1 cellular context compared by ENCODE assay signal in genomic region chr19:40529093-40529954, GRCh38.
TF ChIP-seq lines count a peak whose summit lies in the region.

No MANE protein-coding gene starts in this region.

TF ChIP-seq in HEK293, 187 proteins besides CTCF, POLR2A, EP300 and RAD21 (continued from another document):
- TF ChIP-seq, protein P1, sequence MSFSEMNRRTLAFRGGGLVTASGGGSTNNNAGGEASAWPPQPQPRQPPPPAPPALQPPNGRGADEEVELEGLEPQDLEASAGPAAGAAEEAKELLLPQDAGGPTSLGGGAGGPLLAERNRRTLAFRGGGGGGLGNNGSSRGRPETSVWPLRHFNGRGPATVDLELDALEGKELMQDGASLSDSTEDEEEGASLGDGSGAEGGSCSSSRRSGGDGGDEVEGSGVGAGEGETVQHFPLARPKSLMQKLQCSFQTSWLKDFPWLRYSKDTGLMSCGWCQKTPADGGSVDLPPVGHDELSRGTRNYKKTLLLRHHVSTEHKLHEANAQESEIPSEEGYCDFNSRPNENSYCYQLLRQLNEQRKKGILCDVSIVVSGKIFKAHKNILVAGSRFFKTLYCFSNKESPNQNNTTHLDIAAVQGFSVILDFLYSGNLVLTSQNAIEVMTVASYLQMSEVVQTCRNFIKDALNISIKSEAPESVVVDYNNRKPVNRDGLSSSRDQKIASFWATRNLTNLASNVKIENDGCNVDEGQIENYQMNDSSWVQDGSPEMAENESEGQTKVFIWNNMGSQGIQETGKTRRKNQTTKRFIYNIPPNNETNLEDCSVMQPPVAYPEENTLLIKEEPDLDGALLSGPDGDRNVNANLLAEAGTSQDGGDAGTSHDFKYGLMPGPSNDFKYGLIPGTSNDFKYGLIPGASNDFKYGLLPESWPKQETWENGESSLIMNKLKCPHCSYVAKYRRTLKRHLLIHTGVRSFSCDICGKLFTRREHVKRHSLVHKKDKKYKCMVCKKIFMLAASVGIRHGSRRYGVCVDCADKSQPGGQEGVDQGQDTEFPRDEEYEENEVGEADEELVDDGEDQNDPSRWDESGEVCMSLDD (tag by site-specific recombination; IDR thresholded peaks at IDR 0.05) = peak; percentile 81
- TF ChIP-seq KLF7 (tag by site-specific recombination; IDR thresholded peaks at IDR 0.05; ENCODE audit: borderline replicate concordance) = no peak
- TF ChIP-seq ZNF416 (tag by site-specific recombination; IDR thresholded peaks at IDR 0.05) = 0 out of 2 replicates have a peak, but pooled peaks have one; percentile 46
- no peak for TF ChIP-seq ZNF132 (tag by site-specific recombination; IDR thresholded peaks at IDR 0.05; ENCODE audit: borderline replicate concordance)
- peak; percentile 48 for TF ChIP-seq ZNF629 (tag by site-specific recombination; IDR thresholded peaks at IDR 0.05)
- no peak for TF ChIP-seq HOXC10 (CRISPR knock-in tag; IDR thresholded peaks at IDR 0.05)
- TF ChIP-seq BCL11A (tag by site-specific recombination; IDR thresholded peaks at IDR 0.05; ENCODE audit: low read depth) = no peak; the same call in none of the 2 replicates
- peak; percentile 96 for TF ChIP-seq ZFHX2 (tag by site-specific recombination; conservative IDR thresholded peaks at IDR 0.05)
- TF ChIP-seq ZNF391 (tag by site-specific recombination; IDR thresholded peaks at IDR 0.05; ENCODE audit: borderline replicate concordance, low read depth) = peak; percentile 90; the same call in 1 of the 2 replicates
- no peak for TF ChIP-seq ZSCAN16 (tag by site-specific recombination; IDR thresholded peaks at IDR 0.05)
- no peak for TF ChIP-seq ZNF292 (tag by site-specific recombination; IDR thresholded peaks at IDR 0.05; ENCODE audit: borderline replicate concordance, low read depth)
- no peak for TF ChIP-seq OVOL3 (tag by site-specific recombination; IDR thresholded peaks at IDR 0.05)
- TF ChIP-seq ZNF785 (tag by site-specific recombination; IDR thresholded peaks at IDR 0.05) = 0 out of 2 replicates have a peak, but pooled peaks have one; percentile 7
- TF ChIP-seq ZNF433 (tag by site-specific recombination; IDR thresholded peaks at IDR 0.05; ENCODE audit: low read depth) = no peak
- no peak for TF ChIP-seq ZNF555 (tag by site-specific recombination; conservative IDR thresholded peaks at IDR 0.05)
- no peak for TF ChIP-seq ZBTB49 (tag by site-specific recombination; IDR thresholded peaks at IDR 0.05; ENCODE audit: low read depth)
- TF ChIP-seq GLI2 (tag by site-specific recombination; IDR thresholded peaks at IDR 0.05; ENCODE audit: borderline replicate concordance, low read depth) = no peak
- TF ChIP-seq ZNF221 (tag by site-specific recombination; IDR thresholded peaks at IDR 0.05; ENCODE audit: borderline replicate concordance) = no peak
- TF ChIP-seq KLF10 (tag by site-specific recombination; IDR thresholded peaks at IDR 0.05) = no peak; the same call in 1 of the 2 replicates
- no peak for TF ChIP-seq ZNF549 (tag by site-specific recombination; IDR thresholded peaks at IDR 0.05)
- no peak for TF ChIP-seq ZNF645 (tag by site-specific recombination; IDR thresholded peaks at IDR 0.05)
- TF ChIP-seq ZNF2 (tag by site-specific recombination; IDR thresholded peaks at IDR 0.05) = peak; percentile 21; the same call in 1 of the 2 replicates
- TF ChIP-seq ZNF366 (tag by site-specific recombination; conservative IDR thresholded peaks at IDR 0.05) = peak; percentile 73
- TF ChIP-seq, protein P2, sequence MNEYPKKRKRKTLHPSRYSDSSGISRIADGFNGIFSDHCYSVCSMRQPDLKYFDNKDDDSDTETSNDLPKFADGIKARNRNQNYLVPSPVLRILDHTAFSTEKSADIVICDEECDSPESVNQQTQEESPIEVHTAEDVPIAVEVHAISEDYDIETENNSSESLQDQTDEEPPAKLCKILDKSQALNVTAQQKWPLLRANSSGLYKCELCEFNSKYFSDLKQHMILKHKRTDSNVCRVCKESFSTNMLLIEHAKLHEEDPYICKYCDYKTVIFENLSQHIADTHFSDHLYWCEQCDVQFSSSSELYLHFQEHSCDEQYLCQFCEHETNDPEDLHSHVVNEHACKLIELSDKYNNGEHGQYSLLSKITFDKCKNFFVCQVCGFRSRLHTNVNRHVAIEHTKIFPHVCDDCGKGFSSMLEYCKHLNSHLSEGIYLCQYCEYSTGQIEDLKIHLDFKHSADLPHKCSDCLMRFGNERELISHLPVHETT (tag by site-specific recombination; IDR thresholded peaks at IDR 0.05) = 0 out of 2 replicates have a peak, but pooled peaks have one; percentile 21
- peak; percentile 85 for TF ChIP-seq GLIS2 (tag by site-specific recombination; IDR thresholded peaks at IDR 0.05)
- 0 out of 2 replicates have a peak, but pooled peaks have one; percentile 9 for TF ChIP-seq ZNF169 (tag by site-specific recombination; IDR thresholded peaks at IDR 0.05)
- TF ChIP-seq ZIC2 (tag by site-specific recombination; IDR thresholded peaks at IDR 0.05) = peak; percentile 41
- TF ChIP-seq ZNF626 (tag by site-specific recombination; IDR thresholded peaks at IDR 0.05) = no peak
- TF ChIP-seq ELK4 (IDR thresholded peaks at IDR 0.05; ENCODE audit: borderline replicate concordance, low read depth, low read length) = no peak
- TF ChIP-seq ZNF521 (tag by site-specific recombination; IDR thresholded peaks at IDR 0.05) = no peak; the same call in 1 of the 2 replicates
- TF ChIP-seq ZNF274 (IDR thresholded peaks at IDR 0.05; ENCODE audit: low read length) = no peak
- no peak for TF ChIP-seq ZNF274 (tag by site-specific recombination; IDR thresholded peaks at IDR 0.05; ENCODE audit: borderline replicate concordance)
- no peak for TF ChIP-seq ZNF664 (tag by site-specific recombination; IDR thresholded peaks at IDR 0.05)
- TF ChIP-seq ZNF561 (tag by site-specific recombination; IDR thresholded peaks at IDR 0.05; ENCODE audit: borderline replicate concordance) = peak; percentile 99
- no peak for TF ChIP-seq ZFP3 (tag by site-specific recombination; IDR thresholded peaks at IDR 0.05; ENCODE audit: low read depth)
- TF ChIP-seq ZNF174 (tag by site-specific recombination; IDR thresholded peaks at IDR 0.05) = no peak
- TF ChIP-seq EGR2 (tag by site-specific recombination; IDR thresholded peaks at IDR 0.05; ENCODE audit: low read depth) = peak; percentile 88
- peak; percentile 65 for TF ChIP-seq ZNF335 (tag by site-specific recombination; conservative IDR thresholded peaks at IDR 0.05)
- TF ChIP-seq TCF7L2 (IDR thresholded peaks at IDR 0.05; ENCODE audit: borderline replicate concordance, low read depth, low read length) = no peak
- TF ChIP-seq SP7 (tag by site-specific recombination; IDR thresholded peaks at IDR 0.05) = peak; percentile 81
- no peak for TF ChIP-seq ZNF19 (tag by site-specific recombination; IDR thresholded peaks at IDR 0.05; ENCODE audit: low read depth)
- no peak; the same call in 1 of the 2 replicates for TF ChIP-seq ZNF776 (tag by site-specific recombination; IDR thresholded peaks at IDR 0.05; ENCODE audit: borderline replicate concordance)
- no peak for TF ChIP-seq ZNF146 (tag by site-specific recombination; IDR thresholded peaks at IDR 0.05)
- TF ChIP-seq ZNF513 (tag by site-specific recombination; IDR thresholded peaks at IDR 0.05) = no peak
- no peak for TF ChIP-seq TRIM28 (IDR thresholded peaks at IDR 0.05; ENCODE audit: borderline replicate concordance, low read length)
- TF ChIP-seq ZNF341 (tag by site-specific recombination; IDR thresholded peaks at IDR 0.05; ENCODE audit: low read depth) = peak; percentile 72
- peak; percentile 85; the same call in 1 of the 2 replicates for TF ChIP-seq KLF9 (tag by site-specific recombination; IDR thresholded peaks at IDR 0.05; ENCODE audit: low read depth)
- no peak for TF ChIP-seq ZNF280D (tag by site-specific recombination; IDR thresholded peaks at IDR 0.05)
